Comparison of ENCODE assay signal across 19 cellular contexts in the genomic region with DNA sequence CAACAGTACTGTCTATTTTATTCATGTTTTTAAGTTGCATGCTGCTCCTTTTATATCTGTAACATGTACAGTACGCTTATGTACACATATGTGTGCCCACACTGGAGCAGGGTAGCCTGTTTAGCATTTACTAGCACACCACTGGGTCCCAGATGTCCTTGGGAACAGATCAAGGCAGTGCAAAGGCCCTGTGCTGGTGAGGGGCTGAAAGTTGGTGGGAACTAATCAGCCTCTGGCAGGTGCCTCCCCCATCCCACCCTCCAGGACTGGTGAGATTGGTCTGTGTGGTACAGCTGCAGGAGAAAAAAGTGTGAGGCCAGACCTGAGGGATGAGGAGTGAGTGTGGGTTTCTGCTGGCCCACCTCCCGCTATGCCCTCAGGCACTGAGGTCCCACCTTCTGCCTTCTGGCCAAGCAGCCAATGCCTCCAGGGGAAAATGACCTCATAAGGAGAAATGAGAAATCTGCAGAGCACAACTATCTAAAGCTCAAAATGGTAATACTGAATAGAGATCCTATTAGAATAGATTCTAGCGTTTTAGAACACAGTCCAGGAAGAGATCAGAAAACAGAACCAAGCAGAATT. TPM values are rescaled to one million over a fixed set of nuclear protein-coding genes. Genes with fewer than 3 reads are reported as not detected.
DNase-seq lines count a peak whose midpoint lies in the region; ATAC-seq, FAIRE-seq and TF ChIP-seq lines count a peak whose summit lies in the region.
"Had no signal": no experiment of that assay in that cellular context is flagged by ENCODE, and none has a peak within 500 bp of the region (broad histone marks: within the 10 kb centered on the region; RNA-seq: fewer than 3 reads in every experiment).

No MANE protein-coding gene starts in this region.

- dilution Hi-C loops in keratinocyte (cut with MboI; ENCODE audit: extremely low pct_ligation_motif_present, low sequenced_read_pairs), result no loop called here

- H3K4me1 Mint-ChIP-seq in CD8-positive, alpha-beta memory T cell, result peaks cover 48 to 59% (median 57%) of the 10 kb centered on the region in 3 donors

- no peak overlapping the region for H2AFZ ChIP-seq in keratinocyte (ENCODE audit: control insufficient read depth, low read length)

- H3K27ac ChIP-seq in CD8-positive, alpha-beta memory T cell (ENCODE audit: low read depth, low read length), result no peak overlapping the region
- H3K27ac ChIP-seq in Panc1 (ENCODE audit: low read length) (no peak overlapping the region), keratinocyte (ENCODE audit: control insufficient read depth, insufficient read depth, low read length) (no peak overlapping the region), left ventricle myocardium inferior (replicated peaks) (no peak overlapping the region), ovary (no peak overlapping the region), Peyer's patch (no peak overlapping the region)
- H3K27ac ChIP-seq: cardiac muscle cell, epithelial cell of prostate, testis had no signal

- H3K27me3 ChIP-seq in CD8-positive, alpha-beta memory T cell (ENCODE audit: insufficient read depth, low read length, poor library complexity, severe bottlenecking), result no peaks in the 10 kb centered on the region
- H3K27me3 ChIP-seq in Panc1 (ENCODE audit: control insufficient read depth, insufficient read depth, low read length) (no peaks in the 10 kb centered on the region), keratinocyte (ENCODE audit: control insufficient read depth, extremely low read depth, insufficient read depth, low read length) (peaks cover 12% of the 10 kb centered on the region), left ventricle myocardium inferior (ENCODE audit: low read depth) (peaks cover 16% of the 10 kb centered on the region), ovary (no peaks in the 10 kb centered on the region), Peyer's patch (no peaks in the 10 kb centered on the region)
- H3K27me3 ChIP-seq: cardiac muscle cell, testis had no signal

- no peaks in the 10 kb centered on the region for H3K9me3 Mint-ChIP-seq in CD8-positive, alpha-beta memory T cell
- H3K9me3 Mint-ChIP-seq: activated CD8-positive, alpha-beta T cell treated with anti-CD3 and anti-CD28 coated beads for 36 hours; activated T-helper 2 cell treated with anti-CD3 and anti-CD28 coated beads, Interferon-gamma antibody, Interleukin-2, Interleukin-4, amounts not matched to agents 10 μg/mL and 5 μg/mL and 100 μg/mL, durations not matched to agents 14 hours and 24 hours and 36 hours; T-helper 1 cell treated with Interleukin-12 subunit alpha and Interleukin-12 subunit beta and Interleukin-4 antibody, amounts not matched to agents 30 μg/mL and 1 μg/mL, for 36 hours had no signal

- 72 to 86% (median 85%) methylated on average over 3 of the region's 3 CpGs for WGBS in ovary, 3 donors

- no peak overlapping the region for H3K4me3 Mint-ChIP-seq in CD8-positive, alpha-beta memory T cell
- H3K4me3 Mint-ChIP-seq: activated CD8-positive, alpha-beta T cell treated with anti-CD3 and anti-CD28 coated beads for 36 hours; T-helper 1 cell treated with Interleukin-12 subunit alpha and Interleukin-12 subunit beta and Interleukin-4 antibody, amounts not matched to agents 30 μg/mL and 1 μg/mL, for 36 hours had no signal

- H3K79me2 ChIP-seq in keratinocyte (ENCODE audit: control insufficient read depth, insufficient read depth, low read length), result no peaks in the 10 kb centered on the region

- TF ChIP-seq POLR2A in ovary (IDR thresholded peaks at IDR 0.05) (no peak), Peyer's patch (IDR thresholded peaks at IDR 0.05) (no peak)

- peaks cover 6% of the 10 kb centered on the region for H4K20me1 ChIP-seq in keratinocyte (ENCODE audit: control insufficient read depth, extremely low read depth, insufficient read depth, low read length)

- peaks cover 44% of the 10 kb centered on the region for H3K4me1 ChIP-seq in CD8-positive, alpha-beta memory T cell (ENCODE audit: insufficient read depth, low read length)
- H3K4me1 ChIP-seq in Panc1 (ENCODE audit: control insufficient read depth, insufficient read depth, low read length) (peaks cover 18% of the 10 kb centered on the region), keratinocyte (ENCODE audit: control insufficient read depth, extremely low read depth, insufficient read depth, low read length) (peaks cover 28% of the 10 kb centered on the region), left ventricle myocardium inferior (no peaks in the 10 kb centered on the region), ovary (ENCODE audit: insufficient read depth) (no peaks in the 10 kb centered on the region), Peyer's patch (peaks cover 0 to 3% (median 0%) of the 10 kb centered on the region in 4 donors)
- H3K4me1 ChIP-seq: testis had no signal

- H3K4me2 ChIP-seq in keratinocyte (ENCODE audit: control insufficient read depth, extremely low read depth, insufficient read depth, low read depth, low read length), result peak overlapping the region; percentile 28

- peaks cover 0 to 8% of the 10 kb centered on the region in 2 donors for H3K27me3 Mint-ChIP-seq in CD8-positive, alpha-beta memory T cell
- H3K27me3 Mint-ChIP-seq: activated CD8-positive, alpha-beta T cell treated with anti-CD3 and anti-CD28 coated beads for 36 hours had no signal

- H3K27ac Mint-ChIP-seq in CD8-positive, alpha-beta memory T cell, result peak overlapping the region; percentile 40 to 97 (median 91)
- H3K27ac Mint-ChIP-seq: activated T-helper 2 cell treated with anti-CD3 and anti-CD28 coated beads, Interferon-gamma antibody, Interleukin-2, Interleukin-4, amounts not matched to agents 10 μg/mL and 5 μg/mL and 100 μg/mL, durations not matched to agents 14 hours and 24 hours and 36 hours had no signal

- no peaks in the 10 kb centered on the region for H3K9me3 ChIP-seq in CD8-positive, alpha-beta memory T cell (ENCODE audit: low read length)
- H3K9me3 ChIP-seq in Panc1 (ENCODE audit: control insufficient read depth, insufficient read depth, low read depth, low read length), result no peaks in the 10 kb centered on the region
- H3K9me3 ChIP-seq in keratinocyte (ENCODE audit: control insufficient read depth, low read depth, low read length), result no peaks in the 10 kb centered on the region
- H3K9me3 ChIP-seq in left ventricle myocardium inferior (replicated peaks), result no peaks in the 10 kb centered on the region
- H3K9me3 ChIP-seq in ovary, result no peaks in the 10 kb centered on the region
- H3K9me3 ChIP-seq in Peyer's patch, result no peaks in the 10 kb centered on the region
- H3K9me3 ChIP-seq: testis had no signal

- FAIRE-seq in keratinocyte (lab: Jason Lieb, UNC), result no peak

- intact Hi-C loops in Panc1 (cut with micrococcal nuclease; ENCODE audit: unreplicated experiment), result no loop called here
- intact Hi-C loops in left ventricle myocardium inferior (cut with micrococcal nuclease), result no loop called here
- intact Hi-C loops in ovary (cut with DNase I), result loop anchor here in 1 of 4 donors (5.0 kb wide), 1 partner anchor 49 kb away; no protein-coding TSS in a partner anchor

- DNase-seq in A172 (ENCODE audit: low spot score) (peak; percentile 55), Panc1 (ENCODE audit: low read depth, low spot score) (no peak), keratinocyte (ENCODE audit: low read depth, low spot score) (no peak), NCI-H2227 (lab: John Stamatoyannopoulos, UW; ENCODE audit: unreplicated experiment) (no peak), left ventricle myocardium inferior (no peak), ovary (no peak), Peyer's patch (no peak)
- no peak for DNase-seq in CD8-positive, alpha-beta memory T cell
- DNase-seq: NCI-H1105 treated with DMSO at 0.1 percent for 48 hours, NCI-H2107, NCI-H524 treated with DMSO at 0.1 percent for 48 hours, Right ventricle myocardium superior, testis had no signal

- in situ Hi-C loops in Panc1 (cut with HindIII; ENCODE audit: low pct_unique_long_range_greater_than_20kb, low sequenced_read_pairs), result no loop called here

- POLR2A ChIA-PET in CD8-positive, alpha-beta memory T cell (lab: Charles Lee), result interaction anchor here (1.3 kb wide), 2 partner anchors 28 to 59 kb away, joined by 5 read pairs; a partner anchor contains a TSS
- POLR2A ChIA-PET in Panc1 (lab: Charles Lee), result no interaction called here

- CTCF ChIA-PET in CD8-positive, alpha-beta memory T cell (lab: Charles Lee), result no interaction called here
- CTCF ChIA-PET in Panc1 (lab: Charles Lee), result no interaction called here

- H3K4me3 ChIP-seq in CD8-positive, alpha-beta memory T cell (ENCODE audit: low read length), result no peak overlapping the region
- H3K4me3 ChIP-seq in Panc1 (ENCODE audit: low read depth in 2 of 2, low read length in 2 of 2), result no peak overlapping the region
- H3K4me3 ChIP-seq in keratinocyte (ENCODE audit: control insufficient read depth in 2 of 3, extremely low read depth in 1 of 3, insufficient read depth in 2 of 3, low read depth in 1 of 3, low read length in 3 of 3), result no peak overlapping the region
- no peak overlapping the region for H3K4me3 ChIP-seq in left ventricle myocardium inferior
- H3K4me3 ChIP-seq in ovary, result no peak overlapping the region
- no peak overlapping the region for H3K4me3 ChIP-seq in Peyer's patch
- H3K4me3 ChIP-seq: cardiac muscle cell, dorsolateral prefrontal cortex, testis had no signal

- TF ChIP-seq EP300 in ovary (IDR thresholded peaks at IDR 0.05), result no peak

- H3K36me3 ChIP-seq in CD8-positive, alpha-beta memory T cell (ENCODE audit: insufficient read depth, low read length), result no peaks in the 10 kb centered on the region
- H3K36me3 ChIP-seq in Panc1 (ENCODE audit: control insufficient read depth, insufficient read depth, low read length) (no peaks in the 10 kb centered on the region), keratinocyte (ENCODE audit: control insufficient read depth in 2 of 2, extremely low read depth in 1 of 2, insufficient read depth in 2 of 2, low read length in 2 of 2) (peaks cover 0 to 5% of the 10 kb centered on the region in 2 experiments), left ventricle myocardium inferior (peaks cover 3% of the 10 kb centered on the region), ovary (no peaks in the 10 kb centered on the region), Peyer's patch (no peaks in the 10 kb centered on the region)
- H3K36me3 ChIP-seq: cardiac muscle cell had no signal

- TF ChIP-seq CTCF in Panc1 (IDR thresholded peaks at IDR 0.05) (no peak), keratinocyte (optimal IDR thresholded peaks at IDR 0.05 in 1 of 3, IDR thresholded peaks at IDR 0.05 in 1 of 3, conservative IDR thresholded peaks at IDR 0.05 in 1 of 3; ENCODE audit: extremely low read depth in 1 of 3, insufficient read depth in 2 of 3, low read length in 3 of 3) (no peak), left ventricle myocardium inferior (IDR thresholded peaks at IDR 0.05; ENCODE audit: borderline replicate concordance) (no peak), ovary (IDR thresholded peaks at IDR 0.05) (no peak), Peyer's patch (IDR thresholded peaks at IDR 0.05) (no peak)

- BruUV-seq in Panc1 (replicated peaks; lab: Mats Ljungman, UMichigan), result no TSS peak

- H3K36me3 Mint-ChIP-seq in CD8-positive, alpha-beta memory T cell, result no peaks in the 10 kb centered on the region

- peaks cover 2% of the 10 kb centered on the region for H3K9me1 ChIP-seq in keratinocyte (ENCODE audit: control insufficient read depth, extremely low read depth, insufficient read depth, low read length)

- ATAC-seq in Panc1, result peak; percentile 22

- H3K9ac ChIP-seq in keratinocyte (ENCODE audit: control insufficient read depth, extremely low read depth, insufficient read depth, low read length), result no peak overlapping the region

RNA-seq across cellular contexts. Expression of a gene that starts 58.9 kb away (rescaled TPM):
- 31.0 and 31.9 TPM in 2 replicates for total RNA-seq in A172 (2014; rRNA removed; shearing (Covaris generic))
- 10 to 100 TPM; 13.5 to 14.5 TPM for total RNA-seq in CD8-positive, alpha-beta memory T cell
- polyA plus RNA-seq in CD8-positive, alpha-beta memory T cell, result 4.9 TPM
- total RNA-seq in Panc1 (2021; ENCODE audit: unreplicated experiment) (59.6 TPM), left ventricle myocardium inferior (20.9 TPM), ovary (10 to 100 TPM; 26.2 to 48.2 (median 40.1) TPM), Peyer's patch (10 to 100 TPM; 25.6 to 76.4 (median 47.6) TPM)
- 68.4 TPM for polyA plus RNA-seq in Panc1 (2012; ENCODE audit: insufficient read length)
- polyA plus RNA-seq in keratinocyte (8.8 to 18.7 TPM (median 9.6 TPM) in 3 replicates), ovary (10 to 100 TPM; 25.7 to 52.9 TPM)
- 18.2 TPM for polyA plus RNA-seq in keratinocyte (2011; ENCODE audit: low read depth)
- polyA plus RNA-seq in keratinocyte (2011; cell fraction: cytosol; rRNA removed), result 5.5 and 7.4 TPM in 2 replicates
- 43.9 and 45.4 TPM in 2 replicates for polyA plus RNA-seq in keratinocyte (2011; cell fraction: nucleus; rRNA removed)
- polyA plus RNA-seq in keratinocyte (2012; ENCODE audit: low replicate concordance), result 10.7 and 16.1 TPM in 2 replicates
- polyA minus RNA-seq in keratinocyte, result 6.3 to 13.2 TPM (median 6.7 TPM) in 3 replicates
- 4.4 TPM for polyA minus RNA-seq in keratinocyte (2011; cell fraction: cytosol; rRNA and poly(A)+ RNA removed)
- polyA minus RNA-seq in keratinocyte (2011; cell fraction: nucleus; rRNA and poly(A)+ RNA removed), result 12.2 and 14.1 TPM in 2 replicates
